In genomic region chr1:147928236-147929132, GRCh38 we compare ENCODE assay signal across 8 cellular contexts.
DNase-seq lines count a peak whose midpoint lies in the region; ATAC-seq and FAIRE-seq lines count a peak whose summit lies in the region.
"Not testable (repeated sequence)": the region's sequence is repeated elsewhere in the genome, so short reads cannot be mapped to it uniquely, and the experiment has no call there.

TSS of gene GPR89B (plus strand) at chr1:147928420. CDS start at chr1:147928537, 117 bp downstream.

- peak; percentile 98 for ATAC-seq in GM19023 (IDR thresholded peaks at IDR 0.05; ENCODE audit: unreplicated experiment)
- peak; percentile 92 for ATAC-seq in HG03280 (IDR thresholded peaks at IDR 0.05; ENCODE audit: unreplicated experiment)
- ATAC-seq in central memory CD8-positive, alpha-beta T cell (replicated peaks; ENCODE audit: extremely low read depth, poor library complexity, severe bottlenecking), result peak; percentile 98

- H3K9me3 Mint-ChIP-seq in central memory CD8-positive, alpha-beta T cell, result not testable (repeated sequence)

- H3K4me1 Mint-ChIP-seq in central memory CD8-positive, alpha-beta T cell, result peaks cover 29% of the 10 kb centered on the region

- H3K27ac Mint-ChIP-seq in central memory CD8-positive, alpha-beta T cell (ENCODE audit: low read depth), result peak within 1 kb of the TSS; percentile 61

- not testable (repeated sequence) for H3K27me3 Mint-ChIP-seq in central memory CD8-positive, alpha-beta T cell

- peak; percentile 24 for FAIRE-seq in islet of Langerhans (lab: Jason Lieb, UNC)

- H3K4me3 Mint-ChIP-seq in central memory CD8-positive, alpha-beta T cell, result peak within 1 kb of the TSS; percentile 81

- DNase-seq in AG08396 (ENCODE audit: low spot score), result peak; percentile 83
- peak; percentile 98 for DNase-seq in NCI-H345 (lab: John Stamatoyannopoulos, UW)
- peak; percentile 66 to 89 (median 82) for DNase-seq in activated CD4-positive, CD25-positive, alpha-beta regulatory T cell (lab: John Stamatoyannopoulos, UW)
- peak; percentile 80 to 81 for DNase-seq in central memory CD8-positive, alpha-beta T cell (ENCODE audit: low spot score in 2 of 2)
- DNase-seq in stimulated activated CD4-positive, alpha-beta T cell treated with anti-CD3 and anti-CD28 coated beads, Interleukin-12 subunit alpha, Interleukin-12 subunit beta, amount 100 ng/mL, for 24 hours (ENCODE audit: low read depth in 2 of 2), result peak; percentile 85 to 92

- not testable (repeated sequence) for H3K36me3 Mint-ChIP-seq in central memory CD8-positive, alpha-beta T cell (ENCODE audit: insufficient read depth)

Comparison
In these comparisons a context has a peak if more than half of its experiments do, and no peak if none do; other contexts are left out.
1. Peak in every context shown above with its lines: DNase-seq and ATAC-seq.